ENCODE assay signal across 8 cellular contexts in the genomic region with DNA sequence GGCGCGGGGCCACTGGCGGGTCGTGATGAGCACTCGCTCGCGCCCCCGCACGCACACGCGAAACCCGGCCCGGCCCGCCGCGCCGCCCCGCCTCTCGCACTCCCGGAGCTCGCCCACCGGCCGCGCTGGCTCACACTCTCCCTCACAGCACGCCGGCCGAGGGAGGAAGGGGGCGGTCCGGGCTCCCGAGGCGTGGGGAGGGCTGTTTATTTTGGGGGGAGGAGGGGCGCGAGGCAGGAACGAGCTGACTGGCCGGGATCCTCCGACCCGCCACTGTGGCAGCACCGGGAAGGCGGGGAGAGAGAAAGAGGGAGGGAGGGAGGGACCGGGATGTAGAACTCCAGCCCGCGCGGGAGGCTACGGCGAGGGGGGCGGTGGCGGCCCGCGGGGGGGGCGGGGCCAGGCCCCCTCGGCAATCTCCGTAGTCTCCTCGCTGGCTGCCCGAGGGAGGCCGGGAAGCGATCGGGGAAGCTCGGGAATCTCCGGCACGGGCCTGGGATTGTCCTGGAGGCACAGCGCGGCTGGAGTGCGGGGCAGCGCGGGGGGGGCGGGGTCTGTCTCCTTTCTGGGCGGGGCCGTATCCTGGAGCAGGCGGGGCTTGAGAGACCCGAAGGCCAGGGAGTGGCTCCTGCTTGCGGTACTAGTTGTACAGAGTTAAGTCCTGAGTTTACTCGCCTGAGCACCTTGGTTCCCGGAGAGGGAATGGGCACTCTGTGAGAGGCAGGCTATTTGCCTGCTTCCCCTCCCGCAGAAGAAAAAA. TPM values are rescaled to one million over a fixed set of nuclear protein-coding genes. Genes with fewer than 3 reads are reported as not detected.
DNase-seq lines count a peak whose midpoint lies in the region; ATAC-seq and TF ChIP-seq lines count a peak whose summit lies in the region.

A gene with protein sequence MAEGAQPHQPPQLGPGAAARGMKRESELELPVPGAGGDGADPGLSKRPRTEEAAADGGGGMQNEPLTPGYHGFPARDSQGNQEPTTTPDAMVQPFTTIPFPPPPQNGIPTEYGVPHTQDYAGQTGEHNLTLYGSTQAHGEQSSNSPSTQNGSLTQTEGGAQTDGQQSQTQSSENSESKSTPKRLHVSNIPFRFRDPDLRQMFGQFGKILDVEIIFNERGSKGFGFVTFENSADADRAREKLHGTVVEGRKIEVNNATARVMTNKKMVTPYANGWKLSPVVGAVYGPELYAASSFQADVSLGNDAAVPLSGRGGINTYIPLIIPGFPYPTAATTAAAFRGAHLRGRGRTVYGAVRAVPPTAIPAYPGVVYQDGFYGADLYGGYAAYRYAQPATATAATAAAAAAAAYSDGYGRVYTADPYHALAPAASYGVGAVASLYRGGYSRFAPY (minus strand): TSS at position 179 of the 760 bp plus-strand sequence. CDS start 399 bp downstream, outside the sequence.

- TF ChIP-seq CTCF in RWPE1 (conservative IDR thresholded peaks at IDR 0.05; ENCODE audit: low read depth) (no peak), fibroblast of mammary gland (conservative IDR thresholded peaks at IDR 0.05; ENCODE audit: control insufficient read depth, insufficient read depth, low read depth, low read length) (no peak)

- H3K4me3 ChIP-seq in fibroblast of mammary gland (ENCODE audit: control insufficient read depth, low read depth, low read length), result peak within 1 kb of the TSS; percentile 75

- H3K27me3 Mint-ChIP-seq in naive B cell, result peaks cover 72 to 78% (median 76%) of the 10 kb centered on the region in 3 donors

- DNase-seq in ELR (ENCODE audit: low read depth), result peak; percentile 96
- DNase-seq in LoVo (ENCODE audit: low spot score), result peak; percentile 96
- peak; percentile 94 for DNase-seq in RWPE1 (ENCODE audit: low spot score)
- peak; percentile 90 for DNase-seq in activated effector memory CD4-positive, alpha-beta T cell treated with anti-CD3 and anti-CD28 coated beads, Interleukin-2, amount 50 U/mL, for 16 hours
- peak; percentile 93 for DNase-seq in fibroblast of mammary gland (ENCODE audit: low read depth)
- DNase-seq in naive B cell, result peak; percentile 39
- DNase-seq in stimulated activated CD8-positive, alpha-beta memory T cell treated with anti-CD3 and anti-CD28 coated beads, Interleukin-7, amount 100 ng/mL, for 24 hours (ENCODE audit: low read depth), result peak; percentile 55

- peak within 1 kb of the TSS in 4 of 6 donors; percentile 12 to 62 (median 46) for H3K27ac Mint-ChIP-seq in naive B cell

- POLR2A ChIA-PET in RWPE1 (lab: Yijun Ruan, JAX; ENCODE audit: low non-redundant PET), result interaction anchor here (0.7 to 0.9 kb wide), 2 partner anchors 37 to 727 kb away, joined by 3 to 5 read pairs; no protein-coding TSS in a partner anchor

- no peaks in the 10 kb centered on the region for H3K36me3 Mint-ChIP-seq in naive B cell

- CTCF ChIA-PET in RWPE1 (lab: Yijun Ruan, JAX), result interaction anchor here (1.9 kb wide), 1 partner anchor 37 kb away, joined by 13 read pairs; no protein-coding TSS in a partner anchor

- ATAC-seq in naive B cell (ENCODE audit: low read depth in 2 of 2) (peak; percentile 72 to 75), GM18520 (IDR thresholded peaks at IDR 0.05; ENCODE audit: unreplicated experiment) (no peak)

- peaks cover 0 to 1% (median 0%) of the 10 kb centered on the region in 7 donors for H3K9me3 Mint-ChIP-seq in naive B cell

- peak within 1 kb of the TSS; percentile 69 to 95 (median 86) for H3K4me3 Mint-ChIP-seq in naive B cell

- peaks cover 14 to 15% (median 15%) of the 10 kb centered on the region in 3 donors for H3K4me1 Mint-ChIP-seq in naive B cell

- peak within 1 kb of the TSS; percentile 89 for H3K27ac ChIP-seq in RWPE1

RNA-seq across cellular contexts. Expression of the gene that starts here (rescaled TPM):
- not detected for polyA plus RNA-seq in naive B cell (ENCODE audit: low read depth in 6 of 6)

Comparison
In these comparisons a context has a peak if more than half of its experiments do, and no peak if none do; other contexts are left out.
1. Peak in DNase-seq and ATAC-seq in naive B cell; RNA of the gene not detected or under 1 TPM.
2. DNase-seq: peak in every context shown above with its lines; median percentile 96 in ELR; 96 in LoVo; 94 in RWPE1; 93 in fibroblast of mammary gland; 90 in activated effector memory CD4-positive, alpha-beta T cell treated with anti-CD3 and anti-CD28 coated beads, Interleukin-2, amount 50 U/mL, for 16 hours; 55 in stimulated activated CD8-positive, alpha-beta memory T cell treated with anti-CD3 and anti-CD28 coated beads, Interleukin-7, amount 100 ng/mL, for 24 hours; 39 in naive B cell.